21 cellular contexts compared by ENCODE assay signal in genomic region chr11:111992456-111992855, GRCh38. TPM values are rescaled to one million over a fixed set of nuclear protein-coding genes. Genes with fewer than 3 reads are reported as not detected.
DNase-seq lines count a peak whose midpoint lies in the region; ATAC-seq and TF ChIP-seq lines count a peak whose summit lies in the region.
"Had no signal": no experiment of that assay in that cellular context is flagged by ENCODE, and none has a peak within 500 bp of the region (broad histone marks: within the 10 kb centered on the region; RNA-seq: fewer than 3 reads in every experiment).

No MANE protein-coding gene starts in this region.

- TF ChIP-seq CTCF in heart left ventricle (IDR thresholded peaks at IDR 0.05) (no peak), Peyer's patch (IDR thresholded peaks at IDR 0.05) (no peak)

- H3K36me3 ChIP-seq in heart left ventricle (peaks cover 0 to 87% (median 37%) of the 10 kb centered on the region in 9 donors), Peyer's patch (peaks cover 0 to 60% (median 0%) of the 10 kb centered on the region in 3 donors), H7 (replicated peaks; ENCODE audit: control insufficient read depth, insufficient read depth, low read length) (peaks cover 9% of the 10 kb centered on the region)
- H3K36me3 ChIP-seq: SJSA1 had no signal

- 22 to 46% (median 37%) methylated on average over 1 of the region's 1 CpG for WGBS in heart left ventricle, 4 donors
- WGBS in right cardiac atrium, result 42% methylated on average over 1 of the region's 1 CpG

- H3K27me3 ChIP-seq in heart left ventricle (no peaks in the 10 kb centered on the region), right cardiac atrium (ENCODE audit: control insufficient read depth, insufficient read depth) (no peaks in the 10 kb centered on the region), Peyer's patch (no peaks in the 10 kb centered on the region), H7 (ENCODE audit: control insufficient read depth, insufficient read depth, low read length) (no peaks in the 10 kb centered on the region)
- H3K27me3 ChIP-seq: BLaER1, SJSA1 had no signal

- ATAC-seq in Right ventricle myocardium inferior, result peak; percentile 58
- ATAC-seq in heart left ventricle, result peak; percentile 43 to 75 (median 62)
- peak; percentile 61 to 74 for ATAC-seq in right cardiac atrium

- no peak for DNase-seq in Right ventricle myocardium inferior (ENCODE audit: missing footprints)
- DNase-seq in cardiac septum (ENCODE audit: low spot score), result no peak
- no peak for DNase-seq in heart left ventricle
- DNase-seq in right cardiac atrium, result no peak
- DNase-seq in NCI-H345 (lab: John Stamatoyannopoulos, UW), result no peak
- DNase-seq in Peyer's patch, result no peak
- no peak for DNase-seq in H7
- no peak for DNase-seq in DMS114 treated with DMSO at 0.1 percent for 48 hours (lab: John Stamatoyannopoulos, UW; ENCODE audit: unreplicated experiment)
- DNase-seq: 8988T; ACHN; CD4-positive, CD25-positive, alpha-beta regulatory T cell; DMS53; NCI-H1048; NCI-H187; NCI-H2081 treated with DMSO at 0.1 percent for 48 hours; NCI-H2171; NCI-H446; NCI-H524 treated with DMSO at 0.1 percent for 48 hours; NCI-H774 had no signal

- H3K27ac ChIP-seq in heart left ventricle, result peak overlapping the region in 11 of 12 donors; percentile 16 to 77 (median 62)
- H3K27ac ChIP-seq in right cardiac atrium (ENCODE audit: low read length), result peak overlapping the region; percentile 79
- H3K27ac ChIP-seq in Peyer's patch, result no peak overlapping the region
- H3K27ac ChIP-seq: BLaER1, SJSA1 had no signal

- H3K4me1 ChIP-seq in heart left ventricle, result peaks cover 0 to 52% (median 8%) of the 10 kb centered on the region in 12 donors
- no peaks in the 10 kb centered on the region for H3K4me1 ChIP-seq in right cardiac atrium (ENCODE audit: control insufficient read depth, insufficient read depth, low read length)
- no peaks in the 10 kb centered on the region for H3K4me1 ChIP-seq in Peyer's patch

- intact Hi-C loops in Right ventricle myocardium inferior (cut with DNase I), result no loop called here
- intact Hi-C loops in cardiac septum (cut with DNase I), result no loop called here
- intact Hi-C loops in heart left ventricle (cut with DNase I), result loop anchor here in 1 of 10 donors (10.0 kb wide), 1 partner anchor 118 kb away; the partner anchor contains the start of genes ALG9, CFAP68 and FDXACB1
- intact Hi-C loops in right cardiac atrium (cut with DNase I), result no loop called here

- H3K4me3 ChIP-seq in heart left ventricle, result no peak overlapping the region
- H3K4me3 ChIP-seq in right cardiac atrium (ENCODE audit: low read length), result no peak overlapping the region
- no peak overlapping the region for H3K4me3 ChIP-seq in Peyer's patch
- H3K4me3 ChIP-seq in H7 (ENCODE audit: insufficient read depth, low read depth, low read length), result no peak overlapping the region
- H3K4me3 ChIP-seq: BLaER1, SJSA1 had no signal

- H3K9me3 ChIP-seq in heart left ventricle, result no peaks in the 10 kb centered on the region
- H3K9me3 ChIP-seq in right cardiac atrium (ENCODE audit: control insufficient read depth, low read length), result no peaks in the 10 kb centered on the region
- no peaks in the 10 kb centered on the region for H3K9me3 ChIP-seq in Peyer's patch
- H3K9me3 ChIP-seq: SJSA1 had no signal

- no peak for TF ChIP-seq POLR2A in heart left ventricle (IDR thresholded peaks at IDR 0.05)
- TF ChIP-seq POLR2A in Peyer's patch (IDR thresholded peaks at IDR 0.05), result no peak

RNA-seq across cellular contexts. Expression of gene DLAT, which starts 32.8 kb away (rescaled TPM):
- 157 TPM for total RNA-seq in Right ventricle myocardium inferior
- total RNA-seq in cardiac septum, result 123 TPM
- 100 to 1,000 TPM; 110 to 179 (median 160) TPM for total RNA-seq in heart left ventricle
- 10 to 100 TPM; 48.7 to 98.3 TPM for polyA plus RNA-seq in heart left ventricle
- 100 to 1,000 TPM in 2 of 4 donors, 10 to 100 TPM in 2; 91.4 to 117 (median 102) TPM for total RNA-seq in right cardiac atrium
- polyA plus RNA-seq in right cardiac atrium, result 53.7 TPM
- total RNA-seq in Peyer's patch, result 10 to 100 TPM; 23.2 to 28.6 (median 27.0) TPM
- 94.0 and 105 TPM in 2 replicates for total RNA-seq in H7 (2014; rRNA removed; shearing (Covaris generic))

RNA-seq across cellular contexts. Expression of gene DIXDC1, which starts 55.3 kb away (rescaled TPM):
- 20.7 TPM for total RNA-seq in Right ventricle myocardium inferior
- total RNA-seq in cardiac septum, result 29.0 TPM
- total RNA-seq in heart left ventricle, result 10 to 100 TPM; 15.0 to 34.9 (median 20.5) TPM
- 10 to 100 TPM in 1 of 2 donors, 1 to 10 TPM in 1; 3.9 to 10.6 TPM for polyA plus RNA-seq in heart left ventricle
- total RNA-seq in right cardiac atrium, result 10 to 100 TPM; 23.1 to 34.8 (median 26.3) TPM
- polyA plus RNA-seq in right cardiac atrium, result 9.1 TPM
- total RNA-seq in Peyer's patch, result 10 to 100 TPM in 3 of 4 donors, 1 to 10 TPM in 1; 9.8 to 37.1 (median 15.1) TPM
- total RNA-seq in H7 (2014; rRNA removed; shearing (Covaris generic)), result 5.0 and 8.7 TPM in 2 replicates

Comparison
In these comparisons a context has a peak if more than half of its experiments do, and no peak if none do; other contexts are left out.
1. H3K27ac ChIP-seq: peak in heart left ventricle (11 of 12) and right cardiac atrium (single experiment); none in Peyer's patch (0 of 4).
2. Peak in every context shown above with its lines, with median percentiles within 50 percentile points of each other: ATAC-seq.